In the genomic region with DNA sequence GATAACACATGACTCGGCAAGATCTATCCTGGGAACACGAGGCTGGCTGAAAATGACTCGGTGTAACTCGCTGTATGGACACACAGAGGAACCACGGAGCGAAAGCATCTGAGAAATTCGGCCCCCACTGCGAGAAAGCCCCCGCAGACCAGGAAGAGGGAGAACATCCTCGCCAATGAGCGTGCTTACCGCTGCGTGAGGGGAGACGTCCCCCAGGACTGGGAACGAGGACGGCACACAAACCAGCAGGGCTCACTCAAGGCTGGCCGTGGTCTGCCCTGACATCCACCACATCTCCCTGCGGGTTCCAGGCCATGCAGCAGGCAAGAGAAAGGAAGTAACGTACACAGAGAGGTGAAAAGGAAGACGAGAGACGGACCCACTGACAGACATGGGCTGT, we compare ENCODE assay signal across 22 cellular contexts.
"Had no signal": no experiment of that assay in that cellular context is flagged by ENCODE, and none has a peak within 500 bp of the region (broad histone marks: within the 10 kb centered on the region; RNA-seq: fewer than 3 reads in every experiment).

No MANE protein-coding gene starts in this region.

- H3K4me1 Mint-ChIP-seq: activated CD4-positive, alpha-beta T cell treated with anti-CD3 and anti-CD28 coated beads, Interleukin-2, amount 10 ng/mL, durations not matched to agents 7 days and 5 days; endodermal cell had no signal

- H3K36me3 ChIP-seq: pancreas had no signal

- H3K27ac ChIP-seq: ascending aorta, coronary artery, epithelial cell of prostate, gastroesophageal sphincter, pancreas, skin epidermis, testis, vagina, VCaP had no signal

- H3K27me3 Mint-ChIP-seq: central memory CD8-positive, alpha-beta T cell; natural killer cell treated with Interleukin-12 subunit alpha and Interleukin-12 subunit beta and Interleukin-15 and Interleukin-18, amount 100 ng/mL, for 72 hours had no signal

- H3K4me3 Mint-ChIP-seq: activated CD4-positive, alpha-beta T cell treated with anti-CD3 and anti-CD28 coated beads, Interleukin-2, amount 10 ng/mL, durations not matched to agents 7 days and 5 days; activated CD8-positive, alpha-beta T cell treated with anti-CD3 and anti-CD28 coated beads, Interleukin-2, amount 10 ng/mL, durations not matched to agents 7 days and 5 days; central memory CD8-positive, alpha-beta T cell; endodermal cell; natural killer cell treated with Interleukin-12 subunit alpha and Interleukin-12 subunit beta and Interleukin-15 and Interleukin-18, amount 100 ng/mL, for 72 hours; stimulated activated naive B cell treated with anti-CD40 and anti-IgM and Interleukin-4, amounts not matched to agents 10 μg/mL and 1 μg/mL and 100 μg/mL, for 72 hours had no signal

- H3K27me3 ChIP-seq: testis, vagina had no signal

- H3K9me3 ChIP-seq: ascending aorta, gastroesophageal sphincter, pancreas, testis, vagina had no signal

- H3K4me1 ChIP-seq: ascending aorta, pancreas had no signal

- H3K9me3 Mint-ChIP-seq: activated CD4-positive, alpha-beta T cell treated with anti-CD3 and anti-CD28 coated beads, Interleukin-2, amount 10 ng/mL, durations not matched to agents 7 days and 5 days; activated naive CD4-positive, alpha-beta T cell treated with anti-CD3 and anti-CD28 coated beads, Interleukin-2, amount 50 U/mL, for 72 hours; central memory CD8-positive, alpha-beta T cell; natural killer cell treated with Interleukin-12 subunit alpha and Interleukin-12 subunit beta and Interleukin-15 and Interleukin-18, amount 100 ng/mL, for 72 hours; stimulated activated naive B cell treated with anti-CD40 and anti-IgM and Interleukin-4, amounts not matched to agents 10 μg/mL and 1 μg/mL and 100 μg/mL, for 72 hours had no signal

- H3K4me3 ChIP-seq: ascending aorta, coronary artery, gastroesophageal sphincter, pancreas, skin epidermis, testis, vagina had no signal

- ATAC-seq: activated CD8-positive, alpha-beta T cell treated with anti-CD3 and anti-CD28 coated beads, Interleukin-2, amount 10 ng/mL, durations not matched to agents 7 days and 5 days; activated naive CD4-positive, alpha-beta T cell treated with anti-CD3 and anti-CD28 coated beads, Interleukin-2, amount 50 U/mL, for 72 hours; gastroesophageal sphincter; left lobe of liver; natural killer cell treated with Interleukin-12 subunit alpha and Interleukin-12 subunit beta and Interleukin-15 and Interleukin-18, amount 100 ng/mL, for 72 hours; pancreas; right cardiac atrium; stimulated activated naive B cell treated with anti-CD40 and anti-IgM and Interleukin-4, amounts not matched to agents 10 μg/mL and 1 μg/mL and 100 μg/mL, for 72 hours had no signal

- H3K27ac Mint-ChIP-seq: activated CD4-positive, alpha-beta T cell treated with anti-CD3 and anti-CD28 coated beads, Interleukin-2, amount 10 ng/mL, durations not matched to agents 7 days and 5 days; activated CD8-positive, alpha-beta T cell treated with anti-CD3 and anti-CD28 coated beads, Interleukin-2, amount 10 ng/mL, durations not matched to agents 7 days and 5 days; endodermal cell; natural killer cell treated with Interleukin-12 subunit alpha and Interleukin-12 subunit beta and Interleukin-15 and Interleukin-18, amount 100 ng/mL, for 72 hours; stimulated activated naive B cell treated with anti-CD40 and anti-IgM and Interleukin-4, amounts not matched to agents 10 μg/mL and 1 μg/mL and 100 μg/mL, for 72 hours had no signal

- DNase-seq: activated CD4-positive, alpha-beta T cell treated with anti-CD3 and anti-CD28 coated beads, Interleukin-2, amount 10 ng/mL, durations not matched to agents 7 days and 5 days; activated CD4-positive, CD25-positive, alpha-beta regulatory T cell treated with anti-CD3 and anti-CD28 coated beads, Interleukin-2, amount 50 U/mL, for 72 hours; activated CD8-positive, alpha-beta T cell treated with anti-CD3 and anti-CD28 coated beads, Interleukin-2, amount 10 ng/mL, durations not matched to agents 7 days and 5 days; endodermal cell; head of caudate nucleus; stimulated activated naive B cell treated with anti-CD40 and anti-IgM and Interleukin-4, amounts not matched to agents 10 μg/mL and 1 μg/mL and 100 μg/mL, for 72 hours; T-helper 2 cell; testis; trophoblast cell had no signal
